In genomic region chr11:8870461-8871282, GRCh38 we compare ENCODE assay signal across 1 cellular context.
TF ChIP-seq lines count a peak whose summit lies in the region.

No MANE protein-coding gene starts in this region.

TF ChIP-seq in H1, 55 proteins besides CTCF, POLR2A, EP300 and RAD21 (continued from another document):
- TF ChIP-seq, protein P1, sequence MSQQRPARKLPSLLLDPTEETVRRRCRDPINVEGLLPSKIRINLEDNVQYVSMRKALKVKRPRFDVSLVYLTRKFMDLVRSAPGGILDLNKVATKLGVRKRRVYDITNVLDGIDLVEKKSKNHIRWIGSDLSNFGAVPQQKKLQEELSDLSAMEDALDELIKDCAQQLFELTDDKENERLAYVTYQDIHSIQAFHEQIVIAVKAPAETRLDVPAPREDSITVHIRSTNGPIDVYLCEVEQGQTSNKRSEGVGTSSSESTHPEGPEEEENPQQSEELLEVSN (IDR thresholded peaks at IDR 0.05), result no peak
- TF ChIP-seq JUN (IDR thresholded peaks at IDR 0.05; ENCODE audit: low read depth, low read length) (no peak), POLR2AphosphoS5 (IDR thresholded peaks at IDR 0.05; ENCODE audit: low read depth, low read length) (peak; percentile 51; the same call in 1 of the 2 replicates), MAFK (IDR thresholded peaks at IDR 0.05; ENCODE audit: low read depth, low read length) (no peak), POU5F1 (IDR thresholded peaks at IDR 0.05; ENCODE audit: low read depth, low read length) (no peak), RNF2 (IDR thresholded peaks at IDR 0.05; ENCODE audit: borderline replicate concordance, low read depth, low read length, missing control alignments, poor library complexity, severe bottlenecking) (no peak), RBBP5 (IDR thresholded peaks at IDR 0.05; ENCODE audit: borderline replicate concordance, low read depth, low read length) (peak; percentile 52; the same call in 1 of the 2 replicates), SUZ12 (IDR thresholded peaks at IDR 0.05; ENCODE audit: low read length) (no peak), RXRA (IDR thresholded peaks at IDR 0.05; ENCODE audit: insufficient read depth, low read depth, low read length) (no peak), CTBP2 (IDR thresholded peaks at IDR 0.05; ENCODE audit: borderline replicate concordance, insufficient read depth, insufficient read length, low read length) (no peak), FOSL1 (IDR thresholded peaks at IDR 0.05; ENCODE audit: insufficient read depth, low read depth, low read length) (no peak), CREB1 (IDR thresholded peaks at IDR 0.05) (no peak), EZH2 (IDR thresholded peaks at IDR 0.05; ENCODE audit: low read depth, low read length, severe bottlenecking) (no peak), RFX5 (IDR thresholded peaks at IDR 0.05; ENCODE audit: borderline replicate concordance, low read depth, low read length) (no peak), GTF2F1 (IDR thresholded peaks at IDR 0.05; ENCODE audit: borderline replicate concordance, low read depth, low read length) (no peak), BACH1 (IDR thresholded peaks at IDR 0.05; ENCODE audit: low read length) (no peak), CBX8 (IDR thresholded peaks at IDR 0.05; ENCODE audit: borderline replicate concordance, low read depth, low read length) (no peak), TCF12 (IDR thresholded peaks at IDR 0.05; ENCODE audit: low read depth, low read length) (no peak), ATF3 (IDR thresholded peaks at IDR 0.05; ENCODE audit: insufficient read depth, low read depth, low read length) (no peak), TEAD4 (IDR thresholded peaks at IDR 0.05; ENCODE audit: low read depth, low read length) (no peak; the same call in 1 of the 2 replicates), SIRT6 (IDR thresholded peaks at IDR 0.05; ENCODE audit: low read length) (no peak), SRF (IDR thresholded peaks at IDR 0.05; ENCODE audit: low read depth, low read length) (no peak), KDM5A (IDR thresholded peaks at IDR 0.05; ENCODE audit: low read length) (no peak), SP4 (IDR thresholded peaks at IDR 0.05; ENCODE audit: low read length) (no peak), KDM4A (IDR thresholded peaks at IDR 0.05; ENCODE audit: low read depth, low read length, severe bottlenecking) (peak; percentile 94), KDM1A (IDR thresholded peaks at IDR 0.05; ENCODE audit: borderline replicate concordance, low read length) (no peak), SAP30 (IDR thresholded peaks at IDR 0.05; ENCODE audit: insufficient read depth, insufficient replicate concordance, low read length) (no peak), TAF7 (optimal IDR thresholded peaks at IDR 0.05; ENCODE audit: borderline replicate concordance, low read depth, low read length) (no peak), HDAC2 (IDR thresholded peaks at IDR 0.05; ENCODE audit: borderline replicate concordance in 1 of 2, low read depth in 2 of 2, low read length in 2 of 2) (0 out of 4 replicates have a peak, but pooled peaks of 1 of the 2 experiments have one; percentile 2), SIX5 (IDR thresholded peaks at IDR 0.05; ENCODE audit: low read depth, low read length) (no peak), CEBPB (IDR thresholded peaks at IDR 0.05; ENCODE audit: low read depth, low read length) (no peak), NRF1 (IDR thresholded peaks at IDR 0.05; ENCODE audit: low read depth, low read length) (no peak), SIN3A (conservative IDR thresholded peaks at IDR 0.05 in 1 of 2, IDR thresholded peaks at IDR 0.05 in 1 of 2; ENCODE audit: low read depth in 1 of 2, low read length in 2 of 2) (no peak; a peak in 1 of 4 replicates), SP1 (IDR thresholded peaks at IDR 0.05; ENCODE audit: low read depth, low read length) (no peak), ZNF274 (IDR thresholded peaks at IDR 0.05; ENCODE audit: borderline replicate concordance, extremely low read depth, low read length) (no peak), PHF8 (conservative IDR thresholded peaks at IDR 0.05; ENCODE audit: low read depth, low read length) (peak; percentile 63), HDAC6 (IDR thresholded peaks at IDR 0.05; ENCODE audit: low read depth, low read length) (no peak), CBX5 (IDR thresholded peaks at IDR 0.05; ENCODE audit: low read depth, low read length) (no peak), TBP (IDR thresholded peaks at IDR 0.05; ENCODE audit: low read depth, low read length) (no peak)
- TF ChIP-seq, protein P2, sequence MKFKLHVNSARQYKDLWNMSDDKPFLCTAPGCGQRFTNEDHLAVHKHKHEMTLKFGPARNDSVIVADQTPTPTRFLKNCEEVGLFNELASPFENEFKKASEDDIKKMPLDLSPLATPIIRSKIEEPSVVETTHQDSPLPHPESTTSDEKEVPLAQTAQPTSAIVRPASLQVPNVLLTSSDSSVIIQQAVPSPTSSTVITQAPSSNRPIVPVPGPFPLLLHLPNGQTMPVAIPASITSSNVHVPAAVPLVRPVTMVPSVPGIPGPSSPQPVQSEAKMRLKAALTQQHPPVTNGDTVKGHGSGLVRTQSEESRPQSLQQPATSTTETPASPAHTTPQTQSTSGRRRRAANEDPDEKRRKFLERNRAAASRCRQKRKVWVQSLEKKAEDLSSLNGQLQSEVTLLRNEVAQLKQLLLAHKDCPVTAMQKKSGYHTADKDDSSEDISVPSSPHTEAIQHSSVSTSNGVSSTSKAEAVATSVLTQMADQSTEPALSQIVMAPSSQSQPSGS (IDR thresholded peaks at IDR 0.05; ENCODE audit: low read length), result 0 out of 2 replicates have a peak, but pooled peaks have one; percentile 28
- TF ChIP-seq, protein P3, sequence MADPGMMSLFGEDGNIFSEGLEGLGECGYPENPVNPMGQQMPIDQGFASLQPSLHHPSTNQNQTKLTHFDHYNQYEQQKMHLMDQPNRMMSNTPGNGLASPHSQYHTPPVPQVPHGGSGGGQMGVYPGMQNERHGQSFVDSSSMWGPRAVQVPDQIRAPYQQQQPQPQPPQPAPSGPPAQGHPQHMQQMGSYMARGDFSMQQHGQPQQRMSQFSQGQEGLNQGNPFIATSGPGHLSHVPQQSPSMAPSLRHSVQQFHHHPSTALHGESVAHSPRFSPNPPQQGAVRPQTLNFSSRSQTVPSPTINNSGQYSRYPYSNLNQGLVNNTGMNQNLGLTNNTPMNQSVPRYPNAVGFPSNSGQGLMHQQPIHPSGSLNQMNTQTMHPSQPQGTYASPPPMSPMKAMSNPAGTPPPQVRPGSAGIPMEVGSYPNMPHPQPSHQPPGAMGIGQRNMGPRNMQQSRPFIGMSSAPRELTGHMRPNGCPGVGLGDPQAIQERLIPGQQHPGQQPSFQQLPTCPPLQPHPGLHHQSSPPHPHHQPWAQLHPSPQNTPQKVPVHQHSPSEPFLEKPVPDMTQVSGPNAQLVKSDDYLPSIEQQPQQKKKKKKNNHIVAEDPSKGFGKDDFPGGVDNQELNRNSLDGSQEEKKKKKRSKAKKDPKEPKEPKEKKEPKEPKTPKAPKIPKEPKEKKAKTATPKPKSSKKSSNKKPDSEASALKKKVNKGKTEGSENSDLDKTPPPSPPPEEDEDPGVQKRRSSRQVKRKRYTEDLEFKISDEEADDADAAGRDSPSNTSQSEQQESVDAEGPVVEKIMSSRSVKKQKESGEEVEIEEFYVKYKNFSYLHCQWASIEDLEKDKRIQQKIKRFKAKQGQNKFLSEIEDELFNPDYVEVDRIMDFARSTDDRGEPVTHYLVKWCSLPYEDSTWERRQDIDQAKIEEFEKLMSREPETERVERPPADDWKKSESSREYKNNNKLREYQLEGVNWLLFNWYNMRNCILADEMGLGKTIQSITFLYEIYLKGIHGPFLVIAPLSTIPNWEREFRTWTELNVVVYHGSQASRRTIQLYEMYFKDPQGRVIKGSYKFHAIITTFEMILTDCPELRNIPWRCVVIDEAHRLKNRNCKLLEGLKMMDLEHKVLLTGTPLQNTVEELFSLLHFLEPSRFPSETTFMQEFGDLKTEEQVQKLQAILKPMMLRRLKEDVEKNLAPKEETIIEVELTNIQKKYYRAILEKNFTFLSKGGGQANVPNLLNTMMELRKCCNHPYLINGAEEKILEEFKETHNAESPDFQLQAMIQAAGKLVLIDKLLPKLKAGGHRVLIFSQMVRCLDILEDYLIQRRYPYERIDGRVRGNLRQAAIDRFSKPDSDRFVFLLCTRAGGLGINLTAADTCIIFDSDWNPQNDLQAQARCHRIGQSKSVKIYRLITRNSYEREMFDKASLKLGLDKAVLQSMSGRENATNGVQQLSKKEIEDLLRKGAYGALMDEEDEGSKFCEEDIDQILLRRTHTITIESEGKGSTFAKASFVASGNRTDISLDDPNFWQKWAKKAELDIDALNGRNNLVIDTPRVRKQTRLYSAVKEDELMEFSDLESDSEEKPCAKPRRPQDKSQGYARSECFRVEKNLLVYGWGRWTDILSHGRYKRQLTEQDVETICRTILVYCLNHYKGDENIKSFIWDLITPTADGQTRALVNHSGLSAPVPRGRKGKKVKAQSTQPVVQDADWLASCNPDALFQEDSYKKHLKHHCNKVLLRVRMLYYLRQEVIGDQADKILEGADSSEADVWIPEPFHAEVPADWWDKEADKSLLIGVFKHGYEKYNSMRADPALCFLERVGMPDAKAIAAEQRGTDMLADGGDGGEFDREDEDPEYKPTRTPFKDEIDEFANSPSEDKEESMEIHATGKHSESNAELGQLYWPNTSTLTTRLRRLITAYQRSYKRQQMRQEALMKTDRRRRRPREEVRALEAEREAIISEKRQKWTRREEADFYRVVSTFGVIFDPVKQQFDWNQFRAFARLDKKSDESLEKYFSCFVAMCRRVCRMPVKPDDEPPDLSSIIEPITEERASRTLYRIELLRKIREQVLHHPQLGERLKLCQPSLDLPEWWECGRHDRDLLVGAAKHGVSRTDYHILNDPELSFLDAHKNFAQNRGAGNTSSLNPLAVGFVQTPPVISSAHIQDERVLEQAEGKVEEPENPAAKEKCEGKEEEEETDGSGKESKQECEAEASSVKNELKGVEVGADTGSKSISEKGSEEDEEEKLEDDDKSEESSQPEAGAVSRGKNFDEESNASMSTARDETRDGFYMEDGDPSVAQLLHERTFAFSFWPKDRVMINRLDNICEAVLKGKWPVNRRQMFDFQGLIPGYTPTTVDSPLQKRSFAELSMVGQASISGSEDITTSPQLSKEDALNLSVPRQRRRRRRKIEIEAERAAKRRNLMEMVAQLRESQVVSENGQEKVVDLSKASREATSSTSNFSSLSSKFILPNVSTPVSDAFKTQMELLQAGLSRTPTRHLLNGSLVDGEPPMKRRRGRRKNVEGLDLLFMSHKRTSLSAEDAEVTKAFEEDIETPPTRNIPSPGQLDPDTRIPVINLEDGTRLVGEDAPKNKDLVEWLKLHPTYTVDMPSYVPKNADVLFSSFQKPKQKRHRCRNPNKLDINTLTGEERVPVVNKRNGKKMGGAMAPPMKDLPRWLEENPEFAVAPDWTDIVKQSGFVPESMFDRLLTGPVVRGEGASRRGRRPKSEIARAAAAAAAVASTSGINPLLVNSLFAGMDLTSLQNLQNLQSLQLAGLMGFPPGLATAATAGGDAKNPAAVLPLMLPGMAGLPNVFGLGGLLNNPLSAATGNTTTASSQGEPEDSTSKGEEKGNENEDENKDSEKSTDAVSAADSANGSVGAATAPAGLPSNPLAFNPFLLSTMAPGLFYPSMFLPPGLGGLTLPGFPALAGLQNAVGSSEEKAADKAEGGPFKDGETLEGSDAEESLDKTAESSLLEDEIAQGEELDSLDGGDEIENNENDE (IDR thresholded peaks at IDR 0.05; ENCODE audit: insufficient replicate concordance, low read length), result no peak
